ENCODE assay signal across 1 cellular context in the genomic region with DNA sequence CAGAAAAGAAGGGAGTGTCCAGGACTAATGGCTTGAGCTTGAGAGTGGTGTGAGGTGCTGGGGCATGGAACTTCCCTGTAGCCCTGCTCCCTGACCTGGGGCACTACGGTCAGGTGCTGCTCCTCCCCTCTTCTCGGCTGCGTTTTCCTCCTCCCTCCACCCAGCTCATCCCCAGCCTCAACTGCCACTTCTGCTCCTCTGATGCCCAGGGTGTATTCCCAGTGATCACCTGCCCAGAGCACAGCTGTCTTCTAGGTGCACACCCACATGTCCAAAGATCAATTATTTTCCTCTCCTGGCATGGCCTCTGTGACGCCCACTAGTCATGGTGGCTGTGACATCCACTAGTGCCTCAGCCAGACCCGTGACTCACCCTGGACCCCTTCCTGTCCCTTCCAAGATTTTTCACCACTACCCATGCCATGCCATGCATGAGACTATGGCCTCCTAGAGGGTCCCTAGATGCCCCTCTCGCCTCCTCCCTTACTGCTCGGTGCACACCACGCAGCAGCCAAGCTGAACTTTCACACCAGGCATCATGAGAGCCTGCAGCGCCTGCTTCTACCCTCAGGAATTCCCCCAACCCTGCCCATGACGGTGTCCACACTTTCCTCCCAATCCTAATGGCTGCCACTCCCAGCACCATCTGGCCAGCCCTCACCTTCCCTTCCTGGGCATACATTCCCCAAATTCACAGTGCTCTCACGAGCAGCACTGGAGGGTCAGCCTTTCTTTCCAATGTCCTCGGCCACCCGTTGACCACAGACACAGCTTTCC.
A peak's percentile ranks its signal among the peaks of the same experiment; 100 is the strongest.
TF ChIP-seq lines count a peak whose summit lies in the region.

No MANE protein-coding gene starts in this region.

TF ChIP-seq in K562, 482 proteins besides CTCF, POLR2A, EP300 and RAD21 (continued from another document and continues in another):
- TF ChIP-seq, protein P1, sequence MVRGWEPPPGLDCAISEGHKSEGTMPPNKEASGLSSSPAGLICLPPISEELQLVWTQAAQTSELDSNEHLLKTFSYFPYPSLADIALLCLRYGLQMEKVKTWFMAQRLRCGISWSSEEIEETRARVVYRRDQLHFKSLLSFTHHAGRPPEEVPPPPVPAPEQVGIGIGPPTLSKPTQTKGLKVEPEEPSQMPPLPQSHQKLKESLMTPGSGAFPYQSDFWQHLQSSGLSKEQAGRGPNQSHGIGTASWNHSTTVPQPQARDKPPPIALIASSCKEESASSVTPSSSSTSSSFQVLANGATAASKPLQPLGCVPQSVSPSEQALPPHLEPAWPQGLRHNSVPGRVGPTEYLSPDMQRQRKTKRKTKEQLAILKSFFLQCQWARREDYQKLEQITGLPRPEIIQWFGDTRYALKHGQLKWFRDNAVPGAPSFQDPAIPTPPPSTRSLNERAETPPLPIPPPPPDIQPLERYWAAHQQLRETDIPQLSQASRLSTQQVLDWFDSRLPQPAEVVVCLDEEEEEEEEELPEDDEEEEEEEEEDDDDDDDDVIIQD (CRISPR knock-in tag; IDR thresholded peaks at IDR 0.05) = no peak
- TF ChIP-seq CHCHD3 (CRISPR knock-in tag; IDR thresholded peaks at IDR 0.05) (no peak), LARP7 (IDR thresholded peaks at IDR 0.05) (no peak), SMARCA5 (IDR thresholded peaks at IDR 0.05) (no peak), PRPF4 (IDR thresholded peaks at IDR 0.05; ENCODE audit: insufficient read depth, low read depth, low read length, poor library complexity, severe bottlenecking) (no peak), PHF21A (IDR thresholded peaks at IDR 0.05; ENCODE audit: borderline replicate concordance, low read depth) (no peak), KLF6 (CRISPR knock-in tag; IDR thresholded peaks at IDR 0.05; ENCODE audit: borderline replicate concordance) (no peak), ERF (CRISPR knock-in tag; IDR thresholded peaks at IDR 0.05) (no peak), ZNF785 (CRISPR knock-in tag; IDR thresholded peaks at IDR 0.05) (no peak), ZNF764 (CRISPR knock-in tag; IDR thresholded peaks at IDR 0.05; ENCODE audit: low read depth) (no peak), CBX1 (IDR thresholded peaks at IDR 0.05; ENCODE audit: low read depth) (no peak), XRCC3 (IDR thresholded peaks at IDR 0.05) (no peak), MYC (IDR thresholded peaks at IDR 0.05; ENCODE audit: low read depth, low read length) (no peak), MYC (CRISPR knock-in tag; IDR thresholded peaks at IDR 0.05; ENCODE audit: borderline replicate concordance, low read depth) (peak; percentile 67; the same call in 1 of the 2 replicates), EWSR1 (IDR thresholded peaks at IDR 0.05; ENCODE audit: borderline replicate concordance, low read depth, partially characterized antibody) (no peak), BMI1 (IDR thresholded peaks at IDR 0.05; ENCODE audit: low read length) (no peak), SNRNP70 (optimal IDR thresholded peaks at IDR 0.05; ENCODE audit: low read depth, low read length) (peak; percentile 7), ZNF436 (CRISPR knock-in tag; IDR thresholded peaks at IDR 0.05) (0 out of 2 replicates have a peak, but pooled peaks have one; percentile 54), SRF (CRISPR knock-in tag; IDR thresholded peaks at IDR 0.05) (no peak), XRCC4 (IDR thresholded peaks at IDR 0.05; ENCODE audit: extremely low read depth, insufficient read depth, insufficient read length) (no peak), CAMTA2 (CRISPR knock-in tag; conservative IDR thresholded peaks at IDR 0.05) (no peak), ELF2 (CRISPR knock-in tag; IDR thresholded peaks at IDR 0.05) (no peak), PHF8 (IDR thresholded peaks at IDR 0.05; ENCODE audit: borderline replicate concordance, low read length) (no peak), CXXC5 (CRISPR knock-in tag; IDR thresholded peaks at IDR 0.05) (no peak), SP2 (IDR thresholded peaks at IDR 0.05; ENCODE audit: extremely low read depth, low read depth, low read length, poor library complexity, severe bottlenecking) (no peak), ZNF224 (CRISPR knock-in tag; IDR thresholded peaks at IDR 0.05) (no peak), CBFB (CRISPR knock-in tag; IDR thresholded peaks at IDR 0.05) (no peak), SETDB1 (IDR thresholded peaks at IDR 0.05; ENCODE audit: low read length) (no peak), ZNF263 (CRISPR knock-in tag; IDR thresholded peaks at IDR 0.05; ENCODE audit: borderline replicate concordance) (no peak), PCBP2 (IDR thresholded peaks at IDR 0.05; ENCODE audit: low read depth, low read length, poor library complexity, severe bottlenecking) (no peak), NCOA4 (IDR thresholded peaks at IDR 0.05; ENCODE audit: partially characterized antibody) (no peak), ZNF134 (CRISPR knock-in tag; conservative IDR thresholded peaks at IDR 0.05) (no peak), PRMT5 (CRISPR knock-in tag; IDR thresholded peaks at IDR 0.05) (no peak), OTX1 (CRISPR knock-in tag; IDR thresholded peaks at IDR 0.05) (peak; percentile 62; the same call in 1 of the 2 replicates), CEBPG (CRISPR knock-in tag; IDR thresholded peaks at IDR 0.05) (no peak), CEBPG (tag; conservative IDR thresholded peaks at IDR 0.05 in 1 of 2, IDR thresholded peaks at IDR 0.05 in 1 of 2) (no peak), ZNF347 (CRISPR knock-in tag; IDR thresholded peaks at IDR 0.05; ENCODE audit: low read depth) (no peak), MECOM (CRISPR knock-in tag; IDR thresholded peaks at IDR 0.05) (no peak), RFX5 (IDR thresholded peaks at IDR 0.05; ENCODE audit: low read depth, low read length) (no peak), ZNF23 (CRISPR knock-in tag; IDR thresholded peaks at IDR 0.05) (no peak)
- TF ChIP-seq, protein P2, sequence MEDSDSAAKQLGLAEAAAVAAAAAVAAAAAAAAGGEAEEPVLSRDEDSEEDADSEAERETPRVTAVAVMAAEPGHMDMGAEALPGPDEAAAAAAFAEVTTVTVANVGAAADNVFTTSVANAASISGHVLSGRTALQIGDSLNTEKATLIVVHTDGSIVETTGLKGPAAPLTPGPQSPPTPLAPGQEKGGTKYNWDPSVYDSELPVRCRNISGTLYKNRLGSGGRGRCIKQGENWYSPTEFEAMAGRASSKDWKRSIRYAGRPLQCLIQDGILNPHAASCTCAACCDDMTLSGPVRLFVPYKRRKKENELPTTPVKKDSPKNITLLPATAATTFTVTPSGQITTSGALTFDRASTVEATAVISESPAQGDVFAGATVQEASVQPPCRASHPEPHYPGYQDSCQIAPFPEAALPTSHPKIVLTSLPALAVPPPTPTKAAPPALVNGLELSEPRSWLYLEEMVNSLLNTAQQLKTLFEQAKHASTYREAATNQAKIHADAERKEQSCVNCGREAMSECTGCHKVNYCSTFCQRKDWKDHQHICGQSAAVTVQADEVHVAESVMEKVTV (CRISPR knock-in tag; IDR thresholded peaks at IDR 0.05) = no peak
- TF ChIP-seq, protein P3, sequence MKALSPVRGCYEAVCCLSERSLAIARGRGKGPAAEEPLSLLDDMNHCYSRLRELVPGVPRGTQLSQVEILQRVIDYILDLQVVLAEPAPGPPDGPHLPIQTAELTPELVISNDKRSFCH (CRISPR knock-in tag; IDR thresholded peaks at IDR 0.05) = no peak
- TF ChIP-seq, protein P3 (tag; IDR thresholded peaks at IDR 0.05) = peak; percentile 28; the same call in 1 of the 2 replicates
- TF ChIP-seq, protein P4, sequence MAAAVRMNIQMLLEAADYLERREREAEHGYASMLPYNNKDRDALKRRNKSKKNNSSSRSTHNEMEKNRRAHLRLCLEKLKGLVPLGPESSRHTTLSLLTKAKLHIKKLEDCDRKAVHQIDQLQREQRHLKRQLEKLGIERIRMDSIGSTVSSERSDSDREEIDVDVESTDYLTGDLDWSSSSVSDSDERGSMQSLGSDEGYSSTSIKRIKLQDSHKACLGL (CRISPR knock-in tag; IDR thresholded peaks at IDR 0.05; ENCODE audit: borderline replicate concordance, poor library complexity, severe bottlenecking) = no peak
- TF ChIP-seq, protein P5, sequence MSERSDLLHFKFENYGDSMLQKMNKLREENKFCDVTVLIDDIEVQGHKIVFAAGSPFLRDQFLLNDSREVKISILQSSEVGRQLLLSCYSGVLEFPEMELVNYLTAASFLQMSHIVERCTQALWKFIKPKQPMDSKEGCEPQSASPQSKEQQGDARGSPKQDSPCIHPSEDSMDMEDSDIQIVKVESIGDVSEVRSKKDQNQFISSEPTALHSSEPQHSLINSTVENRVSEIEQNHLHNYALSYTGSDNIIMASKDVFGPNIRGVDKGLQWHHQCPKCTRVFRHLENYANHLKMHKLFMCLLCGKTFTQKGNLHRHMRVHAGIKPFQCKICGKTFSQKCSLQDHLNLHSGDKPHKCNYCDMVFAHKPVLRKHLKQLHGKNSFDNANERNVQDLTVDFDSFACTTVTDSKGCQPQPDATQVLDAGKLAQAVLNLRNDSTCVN (CRISPR knock-in tag; IDR thresholded peaks at IDR 0.05) = 0 out of 2 replicates have a peak, but pooled peaks have one; percentile 71
- TF ChIP-seq, protein P6, sequence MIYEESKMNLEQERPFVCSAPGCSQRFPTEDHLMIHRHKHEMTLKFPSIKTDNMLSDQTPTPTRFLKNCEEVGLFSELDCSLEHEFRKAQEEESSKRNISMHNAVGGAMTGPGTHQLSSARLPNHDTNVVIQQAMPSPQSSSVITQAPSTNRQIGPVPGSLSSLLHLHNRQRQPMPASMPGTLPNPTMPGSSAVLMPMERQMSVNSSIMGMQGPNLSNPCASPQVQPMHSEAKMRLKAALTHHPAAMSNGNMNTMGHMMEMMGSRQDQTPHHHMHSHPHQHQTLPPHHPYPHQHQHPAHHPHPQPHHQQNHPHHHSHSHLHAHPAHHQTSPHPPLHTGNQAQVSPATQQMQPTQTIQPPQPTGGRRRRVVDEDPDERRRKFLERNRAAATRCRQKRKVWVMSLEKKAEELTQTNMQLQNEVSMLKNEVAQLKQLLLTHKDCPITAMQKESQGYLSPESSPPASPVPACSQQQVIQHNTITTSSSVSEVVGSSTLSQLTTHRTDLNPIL (CRISPR knock-in tag; IDR thresholded peaks at IDR 0.05) = no peak
- TF ChIP-seq, protein P7, sequence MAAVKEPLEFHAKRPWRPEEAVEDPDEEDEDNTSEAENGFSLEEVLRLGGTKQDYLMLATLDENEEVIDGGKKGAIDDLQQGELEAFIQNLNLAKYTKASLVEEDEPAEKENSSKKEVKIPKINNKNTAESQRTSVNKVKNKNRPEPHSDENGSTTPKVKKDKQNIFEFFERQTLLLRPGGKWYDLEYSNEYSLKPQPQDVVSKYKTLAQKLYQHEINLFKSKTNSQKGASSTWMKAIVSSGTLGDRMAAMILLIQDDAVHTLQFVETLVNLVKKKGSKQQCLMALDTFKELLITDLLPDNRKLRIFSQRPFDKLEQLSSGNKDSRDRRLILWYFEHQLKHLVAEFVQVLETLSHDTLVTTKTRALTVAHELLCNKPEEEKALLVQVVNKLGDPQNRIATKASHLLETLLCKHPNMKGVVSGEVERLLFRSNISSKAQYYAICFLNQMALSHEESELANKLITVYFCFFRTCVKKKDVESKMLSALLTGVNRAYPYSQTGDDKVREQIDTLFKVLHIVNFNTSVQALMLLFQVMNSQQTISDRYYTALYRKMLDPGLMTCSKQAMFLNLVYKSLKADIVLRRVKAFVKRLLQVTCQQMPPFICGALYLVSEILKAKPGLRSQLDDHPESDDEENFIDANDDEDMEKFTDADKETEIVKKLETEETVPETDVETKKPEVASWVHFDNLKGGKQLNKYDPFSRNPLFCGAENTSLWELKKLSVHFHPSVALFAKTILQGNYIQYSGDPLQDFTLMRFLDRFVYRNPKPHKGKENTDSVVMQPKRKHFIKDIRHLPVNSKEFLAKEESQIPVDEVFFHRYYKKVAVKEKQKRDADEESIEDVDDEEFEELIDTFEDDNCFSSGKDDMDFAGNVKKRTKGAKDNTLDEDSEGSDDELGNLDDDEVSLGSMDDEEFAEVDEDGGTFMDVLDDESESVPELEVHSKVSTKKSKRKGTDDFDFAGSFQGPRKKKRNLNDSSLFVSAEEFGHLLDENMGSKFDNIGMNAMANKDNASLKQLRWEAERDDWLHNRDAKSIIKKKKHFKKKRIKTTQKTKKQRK (IDR thresholded peaks at IDR 0.05; ENCODE audit: borderline replicate concordance, low read depth, low read length) = no peak
- TF ChIP-seq, protein P8, sequence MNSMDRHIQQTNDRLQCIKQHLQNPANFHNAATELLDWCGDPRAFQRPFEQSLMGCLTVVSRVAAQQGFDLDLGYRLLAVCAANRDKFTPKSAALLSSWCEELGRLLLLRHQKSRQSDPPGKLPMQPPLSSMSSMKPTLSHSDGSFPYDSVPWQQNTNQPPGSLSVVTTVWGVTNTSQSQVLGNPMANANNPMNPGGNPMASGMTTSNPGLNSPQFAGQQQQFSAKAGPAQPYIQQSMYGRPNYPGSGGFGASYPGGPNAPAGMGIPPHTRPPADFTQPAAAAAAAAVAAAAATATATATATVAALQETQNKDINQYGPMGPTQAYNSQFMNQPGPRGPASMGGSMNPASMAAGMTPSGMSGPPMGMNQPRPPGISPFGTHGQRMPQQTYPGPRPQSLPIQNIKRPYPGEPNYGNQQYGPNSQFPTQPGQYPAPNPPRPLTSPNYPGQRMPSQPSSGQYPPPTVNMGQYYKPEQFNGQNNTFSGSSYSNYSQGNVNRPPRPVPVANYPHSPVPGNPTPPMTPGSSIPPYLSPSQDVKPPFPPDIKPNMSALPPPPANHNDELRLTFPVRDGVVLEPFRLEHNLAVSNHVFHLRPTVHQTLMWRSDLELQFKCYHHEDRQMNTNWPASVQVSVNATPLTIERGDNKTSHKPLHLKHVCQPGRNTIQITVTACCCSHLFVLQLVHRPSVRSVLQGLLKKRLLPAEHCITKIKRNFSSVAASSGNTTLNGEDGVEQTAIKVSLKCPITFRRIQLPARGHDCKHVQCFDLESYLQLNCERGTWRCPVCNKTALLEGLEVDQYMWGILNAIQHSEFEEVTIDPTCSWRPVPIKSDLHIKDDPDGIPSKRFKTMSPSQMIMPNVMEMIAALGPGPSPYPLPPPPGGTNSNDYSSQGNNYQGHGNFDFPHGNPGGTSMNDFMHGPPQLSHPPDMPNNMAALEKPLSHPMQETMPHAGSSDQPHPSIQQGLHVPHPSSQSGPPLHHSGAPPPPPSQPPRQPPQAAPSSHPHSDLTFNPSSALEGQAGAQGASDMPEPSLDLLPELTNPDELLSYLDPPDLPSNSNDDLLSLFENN (IDR thresholded peaks at IDR 0.05; ENCODE audit: low read depth in 2 of 2, low read length in 2 of 2) = 0 out of 4 replicates have a peak, but pooled peaks of 1 of the 2 experiments have one; percentile 8
- TF ChIP-seq, protein P9, sequence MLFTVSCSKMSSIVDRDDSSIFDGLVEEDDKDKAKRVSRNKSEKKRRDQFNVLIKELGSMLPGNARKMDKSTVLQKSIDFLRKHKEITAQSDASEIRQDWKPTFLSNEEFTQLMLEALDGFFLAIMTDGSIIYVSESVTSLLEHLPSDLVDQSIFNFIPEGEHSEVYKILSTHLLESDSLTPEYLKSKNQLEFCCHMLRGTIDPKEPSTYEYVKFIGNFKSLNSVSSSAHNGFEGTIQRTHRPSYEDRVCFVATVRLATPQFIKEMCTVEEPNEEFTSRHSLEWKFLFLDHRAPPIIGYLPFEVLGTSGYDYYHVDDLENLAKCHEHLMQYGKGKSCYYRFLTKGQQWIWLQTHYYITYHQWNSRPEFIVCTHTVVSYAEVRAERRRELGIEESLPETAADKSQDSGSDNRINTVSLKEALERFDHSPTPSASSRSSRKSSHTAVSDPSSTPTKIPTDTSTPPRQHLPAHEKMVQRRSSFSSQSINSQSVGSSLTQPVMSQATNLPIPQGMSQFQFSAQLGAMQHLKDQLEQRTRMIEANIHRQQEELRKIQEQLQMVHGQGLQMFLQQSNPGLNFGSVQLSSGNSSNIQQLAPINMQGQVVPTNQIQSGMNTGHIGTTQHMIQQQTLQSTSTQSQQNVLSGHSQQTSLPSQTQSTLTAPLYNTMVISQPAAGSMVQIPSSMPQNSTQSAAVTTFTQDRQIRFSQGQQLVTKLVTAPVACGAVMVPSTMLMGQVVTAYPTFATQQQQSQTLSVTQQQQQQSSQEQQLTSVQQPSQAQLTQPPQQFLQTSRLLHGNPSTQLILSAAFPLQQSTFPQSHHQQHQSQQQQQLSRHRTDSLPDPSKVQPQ (CRISPR knock-in tag; IDR thresholded peaks at IDR 0.05; ENCODE audit: borderline replicate concordance) = no peak
